In genomic region chr17:5584383-5584951, GRCh38 we compare ENCODE assay signal across 8 cellular contexts. TPM values are rescaled to one million over a fixed set of nuclear protein-coding genes. Genes with fewer than 3 reads are reported as not detected.
A peak's percentile ranks its signal among the peaks of the same experiment; 100 is the strongest.
DNase-seq lines count a peak whose midpoint lies in the region; ATAC-seq and TF ChIP-seq lines count a peak whose summit lies in the region.

Gene NLRP1 (minus strand): TSS chr17:5584509. CDS start chr17:5583957, 552 bp downstream.

- peak within 1 kb of the TSS; percentile 96 for H3K27ac Mint-ChIP-seq in activated CD4-positive, alpha-beta memory T cell treated with anti-CD3 and anti-CD28 coated beads, Interleukin-2, amount 10 ng/mL, durations not matched to agents 7 days and 5 days
- H3K27ac Mint-ChIP-seq in mesothelial cell of epicardium: no peak within 1 kb of the TSS

- peaks cover 3% of the 10 kb centered on the region for H3K9me3 Mint-ChIP-seq in activated CD4-positive, alpha-beta memory T cell treated with anti-CD3 and anti-CD28 coated beads, Interleukin-2, amount 10 ng/mL, durations not matched to agents 7 days and 5 days
- no peaks in the 10 kb centered on the region for H3K9me3 Mint-ChIP-seq in mesothelial cell of epicardium

- H3K4me1 Mint-ChIP-seq in activated CD4-positive, alpha-beta memory T cell treated with anti-CD3 and anti-CD28 coated beads, Interleukin-2, amount 10 ng/mL, durations not matched to agents 7 days and 5 days: peaks cover 74% of the 10 kb centered on the region
- no peaks in the 10 kb centered on the region for H3K4me1 Mint-ChIP-seq in mesothelial cell of epicardium

- peaks cover 47% of the 10 kb centered on the region for H3K36me3 Mint-ChIP-seq in activated CD4-positive, alpha-beta memory T cell treated with anti-CD3 and anti-CD28 coated beads, Interleukin-2, amount 10 ng/mL, durations not matched to agents 7 days and 5 days (ENCODE audit: low read depth)
- H3K36me3 Mint-ChIP-seq in mesothelial cell of epicardium: no peaks in the 10 kb centered on the region

- ATAC-seq in HG02623 (IDR thresholded peaks at IDR 0.05; ENCODE audit: unreplicated experiment): peak; percentile 88

- TF ChIP-seq CTCF in mesothelial cell of epicardium (IDR thresholded peaks at IDR 0.05; ENCODE audit: unreplicated experiment): no peak

- peak; percentile 55 for DNase-seq in NCI-H2171 treated with DMSO at 0.1 percent for 48 hours (lab: John Stamatoyannopoulos, UW)
- peak; percentile 97 for DNase-seq in activated CD4-positive, alpha-beta memory T cell treated with anti-CD3 and anti-CD28 coated beads, Interleukin-2, amount 10 ng/mL, durations not matched to agents 7 days and 5 days
- peak; percentile 94 for DNase-seq in effector CD4-positive, alpha-beta T cell
- DNase-seq in mesothelial cell of epicardium (ENCODE audit: low spot score in 2 of 2, unreplicated experiment in 2 of 2): no peak
- DNase-seq in stimulated activated CD8-positive, alpha-beta memory T cell treated with anti-CD3 and anti-CD28 coated beads, Interleukin-2, amount 100 ng/mL, for 48 hours (ENCODE audit: low read depth in 2 of 2): peak; percentile 87 to 91
- DNase-seq in NCI-H1694 treated with DMSO at 0.1 percent for 48 hours (lab: John Stamatoyannopoulos, UW): no peak

- POLR2A ChIA-PET in activated CD4-positive, alpha-beta memory T cell treated with anti-CD3 and anti-CD28 coated beads, Interleukin-2, amount 10 ng/mL, durations not matched to agents 7 days and 5 days (lab: Charles Lee): interaction anchor here (0.6 to 2.0 kb wide), 7 partner anchors 15 to 857 kb away, joined by 3 to 26 read pairs (median 3); partner anchors contain the start of genes DERL2, MIS12 and NUP88

- H3K4me3 Mint-ChIP-seq in activated CD4-positive, alpha-beta memory T cell treated with anti-CD3 and anti-CD28 coated beads, Interleukin-2, amount 10 ng/mL, durations not matched to agents 7 days and 5 days: peak within 1 kb of the TSS; percentile 98
- no peak within 1 kb of the TSS for H3K4me3 Mint-ChIP-seq in mesothelial cell of epicardium

- peaks cover 6% of the 10 kb centered on the region for H3K27me3 Mint-ChIP-seq in activated CD4-positive, alpha-beta memory T cell treated with anti-CD3 and anti-CD28 coated beads, Interleukin-2, amount 10 ng/mL, durations not matched to agents 7 days and 5 days
- H3K27me3 Mint-ChIP-seq in mesothelial cell of epicardium (ENCODE audit: low read depth): peaks cover 2% of the 10 kb centered on the region

- CTCF ChIA-PET in activated CD4-positive, alpha-beta memory T cell treated with anti-CD3 and anti-CD28 coated beads, Interleukin-2, amount 10 ng/mL, durations not matched to agents 7 days and 5 days (lab: Charles Lee): interaction anchor here (1.3 to 1.5 kb wide), 3 partner anchors 10 to 850 kb away, joined by 3 to 5 read pairs (median 3); partner anchors contain the start of gene AIPL1

- peak; percentile 68 for TF ChIP-seq POLR2A in GM15510 (IDR thresholded peaks at IDR 0.05; ENCODE audit: borderline replicate concordance, extremely low read depth, insufficient read length)

RNA-seq across cellular contexts. Expression of gene NLRP1, which starts in this region (rescaled TPM):
- 100 to 1,000 TPM; 102 to 104 TPM for total RNA-seq in activated CD4-positive, alpha-beta memory T cell treated with anti-CD3 and anti-CD28 coated beads, Interleukin-2, amount 10 ng/mL, durations not matched to agents 7 days and 5 days
- 36.2 to 37.1 TPM (median 36.5 TPM) in 3 replicates for total RNA-seq in mesothelial cell of epicardium

Comparison
In these comparisons a context has a peak if more than half of its experiments do, and no peak if none do; other contexts are left out.
1. DNase-seq: peak in NCI-H2171 treated with DMSO at 0.1 percent for 48 hours (single experiment), activated CD4-positive, alpha-beta memory T cell treated with anti-CD3 and anti-CD28 coated beads, Interleukin-2, amount 10 ng/mL, durations not matched to agents 7 days and 5 days (single experiment), effector CD4-positive, alpha-beta T cell (single experiment) and stimulated activated CD8-positive, alpha-beta memory T cell treated with anti-CD3 and anti-CD28 coated beads, Interleukin-2, amount 100 ng/mL, for 48 hours (2 of 2); none in mesothelial cell of epicardium (0 of 2) and NCI-H1694 treated with DMSO at 0.1 percent for 48 hours (single experiment).